Comparison of ENCODE assay signal across 24 cellular contexts in the genomic region with DNA sequence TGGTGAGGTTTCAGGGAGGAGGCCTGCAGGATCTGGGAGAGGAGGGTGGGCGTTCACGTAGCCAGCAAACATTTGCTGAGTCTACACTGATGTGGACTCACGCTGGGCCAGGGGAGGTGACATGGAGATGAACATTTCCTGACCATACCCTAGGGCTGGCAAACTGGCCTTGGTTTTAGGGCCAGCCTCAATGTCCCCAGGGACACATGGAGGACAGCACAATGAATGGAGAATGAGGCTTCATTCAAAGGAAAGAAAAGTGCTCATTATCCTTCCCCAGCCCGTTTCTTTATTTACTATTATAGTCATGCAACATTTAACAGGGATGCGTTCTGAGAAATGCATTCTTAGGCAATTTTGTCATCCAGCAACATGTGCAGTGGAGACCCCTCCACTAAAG. TPM values are rescaled to one million over a fixed set of nuclear protein-coding genes. Genes with fewer than 3 reads are reported as not detected.
"Had no signal": no experiment of that assay in that cellular context is flagged by ENCODE, and none has a peak within 500 bp of the region (broad histone marks: within the 10 kb centered on the region; RNA-seq: fewer than 3 reads in every experiment).

No MANE protein-coding gene starts in this region.

- H3K36me3 ChIP-seq: SJCRH30 had no signal

- DNase-seq: KBM-7, MV-4-11, NCI-H1048, NCI-H1105, NCI-H1417, NCI-H1436 treated with DMSO at 0.1 percent for 48 hours, NCI-H1694, NCI-H187 treated with DMSO at 0.1 percent for 48 hours, NCI-H2029 treated with DMSO at 0.1 percent for 48 hours, NCI-H2171, NCI-H226, NCI-H510A, NCI-H524 treated with DMSO at 0.1 percent for 48 hours, NCI-H69, NCI-H774, PC-3, SHP77 treated with DMSO at 0.1 percent for 48 hours, SJCRH30 had no signal

- H3K4me1 ChIP-seq: SJCRH30 had no signal

- H3K9me3 ChIP-seq: SJCRH30 had no signal

- H3K27ac ChIP-seq: SJCRH30, SK-N-MC had no signal

- H3K4me3 ChIP-seq: SJCRH30, SK-N-MC had no signal

RNA-seq across cellular contexts. Expression of gene ACAN, which starts 26.8 kb away (rescaled TPM):
- total RNA-seq: HT-29; MCF 10A; OCI-LY7; PC-3; Right ventricle myocardium inferior; SJCRH30; T-helper 1 cell treated with Interleukin-12 subunit alpha and Interleukin-12 subunit beta and Interleukin-4 antibody, amounts not matched to agents 30 ng/mL and 1 ng/mL, for 36 hours had no signal
